ENCODE assay signal across 13 cellular contexts in the genomic region with DNA sequence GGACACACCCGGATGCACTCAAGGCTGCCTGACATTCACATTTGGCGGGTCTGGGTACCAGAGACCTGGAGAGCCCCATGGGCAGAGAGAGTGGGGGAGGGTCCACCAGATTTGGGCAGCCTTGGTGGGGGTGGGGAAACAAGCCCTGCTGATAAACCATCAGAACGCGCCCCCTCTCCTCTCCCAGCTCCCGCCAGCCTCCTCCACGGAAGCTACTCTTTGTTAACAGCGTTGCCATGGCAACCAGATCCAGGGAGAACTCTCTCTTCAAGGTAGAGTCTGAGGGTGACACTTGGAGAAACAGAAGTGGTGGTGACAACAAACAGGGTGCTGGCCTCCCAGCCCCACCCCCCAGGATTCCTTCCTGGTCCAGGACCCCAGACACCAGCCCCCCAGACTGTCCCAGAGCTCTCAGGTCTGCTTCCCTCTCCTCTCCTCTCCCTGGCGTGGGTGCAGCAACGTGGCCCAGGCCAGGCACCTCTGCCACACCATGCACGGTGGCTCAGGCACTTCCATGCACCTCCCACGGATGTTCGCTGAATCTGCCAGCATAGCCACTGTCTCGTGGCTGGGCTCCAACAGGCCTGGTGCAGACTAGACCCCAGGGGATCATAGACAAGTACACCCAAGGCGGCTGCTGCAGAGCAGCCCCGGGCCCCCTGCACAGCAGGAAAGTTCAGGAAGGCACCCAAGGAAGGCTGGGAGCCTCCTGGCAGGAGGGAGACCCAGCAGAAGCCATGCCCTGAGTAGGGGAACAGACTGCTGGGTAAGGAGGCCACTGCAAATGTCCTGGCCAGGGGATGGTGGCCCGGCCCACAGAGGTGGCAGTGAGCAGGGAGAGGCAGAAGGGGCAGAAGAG.
DNase-seq lines count a peak whose midpoint lies in the region; ATAC-seq lines count a peak whose summit lies in the region.
"Had no signal": no experiment of that assay in that cellular context is flagged by ENCODE, and none has a peak within 500 bp of the region (broad histone marks: within the 10 kb centered on the region; RNA-seq: fewer than 3 reads in every experiment).

No MANE protein-coding gene starts in this region.

- peak overlapping the region; percentile 21 to 80 for H3K27ac Mint-ChIP-seq in stimulated activated naive CD8-positive, alpha-beta T cell treated with anti-CD3 and anti-CD28 coated beads, Interleukin-15, amount 100 ng/mL, for 72 hours
- no peak overlapping the region for H3K27ac Mint-ChIP-seq in activated naive CD8-positive, alpha-beta T cell treated with anti-CD3 and anti-CD28 coated beads, Interleukin-2, amount 50 U/mL, for 24 hours
- H3K27ac Mint-ChIP-seq: CD8-positive, alpha-beta T cell had no signal

- H3K4me3 Mint-ChIP-seq in stimulated activated naive CD8-positive, alpha-beta T cell treated with anti-CD3 and anti-CD28 coated beads, Interleukin-15, amount 100 ng/mL, for 72 hours = no peak overlapping the region
- H3K4me3 Mint-ChIP-seq in activated naive CD8-positive, alpha-beta T cell treated with anti-CD3 and anti-CD28 coated beads, Interleukin-2, amount 50 U/mL, for 24 hours = no peak overlapping the region
- H3K4me3 Mint-ChIP-seq: CD8-positive, alpha-beta T cell had no signal

- peaks cover 48% of the 10 kb centered on the region for H3K27me3 Mint-ChIP-seq in stimulated activated naive CD8-positive, alpha-beta T cell treated with anti-CD3 and anti-CD28 coated beads, Interleukin-15, amount 100 ng/mL, for 72 hours
- H3K27me3 Mint-ChIP-seq in activated naive CD8-positive, alpha-beta T cell treated with anti-CD3 and anti-CD28 coated beads, Interleukin-2, amount 50 U/mL, for 24 hours = peaks cover 25% of the 10 kb centered on the region

- H3K9me3 Mint-ChIP-seq in stimulated activated naive CD8-positive, alpha-beta T cell treated with anti-CD3 and anti-CD28 coated beads, Interleukin-15, amount 100 ng/mL, for 72 hours = no peaks in the 10 kb centered on the region
- H3K9me3 Mint-ChIP-seq in activated naive CD8-positive, alpha-beta T cell treated with anti-CD3 and anti-CD28 coated beads, Interleukin-2, amount 50 U/mL, for 24 hours = no peaks in the 10 kb centered on the region
- H3K9me3 Mint-ChIP-seq: CD8-positive, alpha-beta T cell had no signal

- no peaks in the 10 kb centered on the region for H3K36me3 Mint-ChIP-seq in activated naive CD8-positive, alpha-beta T cell treated with anti-CD3 and anti-CD28 coated beads, Interleukin-2, amount 50 U/mL, for 24 hours (ENCODE audit: low read depth)
- H3K36me3 Mint-ChIP-seq: CD8-positive, alpha-beta T cell had no signal

- DNase-seq in stimulated activated naive CD8-positive, alpha-beta T cell treated with anti-CD3 and anti-CD28 coated beads, Interleukin-15, amount 100 ng/mL, for 72 hours = no peak
- no peak for DNase-seq in stimulated activated naive CD8-positive, alpha-beta T cell treated with anti-CD3 and anti-CD28 coated beads, Interleukin-15, Interleukin-2, amounts not matched to agents 100 U/mL and 50 U/mL, for 24 hours
- DNase-seq in NCI-H748 (lab: John Stamatoyannopoulos, UW; ENCODE audit: unreplicated experiment) = peak; percentile 75
- DNase-seq in iPS-NIHi11 (ENCODE audit: low spot score) = peak; percentile 71
- no peak for DNase-seq in NCI-H1048 (lab: John Stamatoyannopoulos, UW)
- DNase-seq in T1000 (lab: John Stamatoyannopoulos, UW) = no peak
- DNase-seq in activated naive CD8-positive, alpha-beta T cell treated with anti-CD3 and anti-CD28 coated beads, Interleukin-2, amount 50 U/mL, for 24 hours = no peak
- DNase-seq: activated T-cell treated with anti-CD3 and anti-CD28 coated beads for 4 hours; CD8-positive, alpha-beta T cell; NCI-H2081 treated with DMSO at 0.1 percent for 48 hours; stimulated activated CD4-positive, alpha-beta T cell treated with anti-CD3 and anti-CD28 coated beads, Interleukin-2, amount 100 ng/mL, for 48 hours; stimulated activated naive CD4-positive, alpha-beta T cell treated with Interleukin-2 at 50 U/mL for 16 hours had no signal

- peaks cover 15% of the 10 kb centered on the region for H3K4me1 Mint-ChIP-seq in stimulated activated naive CD8-positive, alpha-beta T cell treated with anti-CD3 and anti-CD28 coated beads, Interleukin-15, amount 100 ng/mL, for 72 hours
- peaks cover 6% of the 10 kb centered on the region for H3K4me1 Mint-ChIP-seq in activated naive CD8-positive, alpha-beta T cell treated with anti-CD3 and anti-CD28 coated beads, Interleukin-2, amount 50 U/mL, for 24 hours

- ATAC-seq in stimulated activated naive CD8-positive, alpha-beta T cell treated with anti-CD3 and anti-CD28 coated beads, Interleukin-15, amount 100 ng/mL, for 72 hours = no peak
- no peak for ATAC-seq in stimulated activated naive CD8-positive, alpha-beta T cell treated with anti-CD3 and anti-CD28 coated beads, Interleukin-15, Interleukin-2, amounts not matched to agents 100 U/mL and 50 U/mL, for 24 hours
- no peak for ATAC-seq in activated naive CD8-positive, alpha-beta T cell treated with anti-CD3 and anti-CD28 coated beads, Interleukin-2, amount 50 U/mL, for 24 hours
- ATAC-seq in GM19463 (IDR thresholded peaks at IDR 0.05; ENCODE audit: unreplicated experiment) = no peak
- ATAC-seq: CD8-positive, alpha-beta T cell had no signal

Comparison
In these comparisons a context has a peak if more than half of its experiments do, and no peak if none do; other contexts are left out.
1. DNase-seq: peak in NCI-H748 (single experiment) and iPS-NIHi11 (single experiment); none in stimulated activated naive CD8-positive, alpha-beta T cell treated with anti-CD3 and anti-CD28 coated beads, Interleukin-15, amount 100 ng/mL, for 72 hours (0 of 2), stimulated activated naive CD8-positive, alpha-beta T cell treated with anti-CD3 and anti-CD28 coated beads, Interleukin-15, Interleukin-2, amounts not matched to agents 100 U/mL and 50 U/mL, for 24 hours (single experiment), NCI-H1048 (single experiment), T1000 (single experiment) and activated naive CD8-positive, alpha-beta T cell treated with anti-CD3 and anti-CD28 coated beads, Interleukin-2, amount 50 U/mL, for 24 hours (single experiment).